In genomic region chr1:235199441-235199840, GRCh38 we compare ENCODE assay signal across 1 cellular context.
TF ChIP-seq lines count a peak whose summit lies in the region.

No MANE protein-coding gene starts in this region.

TF ChIP-seq in liver, 16 proteins besides CTCF, POLR2A, EP300 and RAD21 (continued from another document):
- TF ChIP-seq, protein P1, sequence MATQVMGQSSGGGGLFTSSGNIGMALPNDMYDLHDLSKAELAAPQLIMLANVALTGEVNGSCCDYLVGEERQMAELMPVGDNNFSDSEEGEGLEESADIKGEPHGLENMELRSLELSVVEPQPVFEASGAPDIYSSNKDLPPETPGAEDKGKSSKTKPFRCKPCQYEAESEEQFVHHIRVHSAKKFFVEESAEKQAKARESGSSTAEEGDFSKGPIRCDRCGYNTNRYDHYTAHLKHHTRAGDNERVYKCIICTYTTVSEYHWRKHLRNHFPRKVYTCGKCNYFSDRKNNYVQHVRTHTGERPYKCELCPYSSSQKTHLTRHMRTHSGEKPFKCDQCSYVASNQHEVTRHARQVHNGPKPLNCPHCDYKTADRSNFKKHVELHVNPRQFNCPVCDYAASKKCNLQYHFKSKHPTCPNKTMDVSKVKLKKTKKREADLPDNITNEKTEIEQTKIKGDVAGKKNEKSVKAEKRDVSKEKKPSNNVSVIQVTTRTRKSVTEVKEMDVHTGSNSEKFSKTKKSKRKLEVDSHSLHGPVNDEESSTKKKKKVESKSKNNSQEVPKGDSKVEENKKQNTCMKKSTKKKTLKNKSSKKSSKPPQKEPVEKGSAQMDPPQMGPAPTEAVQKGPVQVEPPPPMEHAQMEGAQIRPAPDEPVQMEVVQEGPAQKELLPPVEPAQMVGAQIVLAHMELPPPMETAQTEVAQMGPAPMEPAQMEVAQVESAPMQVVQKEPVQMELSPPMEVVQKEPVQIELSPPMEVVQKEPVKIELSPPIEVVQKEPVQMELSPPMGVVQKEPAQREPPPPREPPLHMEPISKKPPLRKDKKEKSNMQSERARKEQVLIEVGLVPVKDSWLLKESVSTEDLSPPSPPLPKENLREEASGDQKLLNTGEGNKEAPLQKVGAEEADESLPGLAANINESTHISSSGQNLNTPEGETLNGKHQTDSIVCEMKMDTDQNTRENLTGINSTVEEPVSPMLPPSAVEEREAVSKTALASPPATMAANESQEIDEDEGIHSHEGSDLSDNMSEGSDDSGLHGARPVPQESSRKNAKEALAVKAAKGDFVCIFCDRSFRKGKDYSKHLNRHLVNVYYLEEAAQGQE (IDR thresholded peaks at IDR 0.05): no peak
- TF ChIP-seq RXRA (IDR thresholded peaks at IDR 0.05) (no peak), TAF1 (conservative IDR thresholded peaks at IDR 0.05) (no peak), HNF4A (conservative IDR thresholded peaks at IDR 0.05) (no peak), SP1 (IDR thresholded peaks at IDR 0.05) (no peak), EGR1 (IDR thresholded peaks at IDR 0.05; ENCODE audit: low read depth in 2 of 2) (no peak), FOXA1 (IDR thresholded peaks at IDR 0.05) (no peak), ZBTB33 (IDR thresholded peaks at IDR 0.05) (no peak), FOXA2 (IDR thresholded peaks at IDR 0.05) (no peak)
- TF ChIP-seq, protein P2, sequence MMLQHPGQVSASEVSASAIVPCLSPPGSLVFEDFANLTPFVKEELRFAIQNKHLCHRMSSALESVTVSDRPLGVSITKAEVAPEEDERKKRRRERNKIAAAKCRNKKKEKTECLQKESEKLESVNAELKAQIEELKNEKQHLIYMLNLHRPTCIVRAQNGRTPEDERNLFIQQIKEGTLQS (IDR thresholded peaks at IDR 0.05): no peak
